Comparison of ENCODE assay signal across 8 cellular contexts in genomic region chrX:49163555-49164419, GRCh38. TPM values are rescaled to one million over a fixed set of nuclear protein-coding genes. Genes with fewer than 3 reads are reported as not detected.
DNase-seq lines count a peak whose midpoint lies in the region; ATAC-seq and TF ChIP-seq lines count a peak whose summit lies in the region.

No MANE protein-coding gene starts in this region.

- H3K4me3 Mint-ChIP-seq in CD8-positive, alpha-beta T cell: peak overlapping the region; percentile 81
- peak overlapping the region; percentile 79 for H3K4me3 Mint-ChIP-seq in activated T-cell treated with anti-CD3 and anti-CD28 coated beads, Interleukin-2, amount 50 U/mL, for 4 hours

- DNase-seq in CD8-positive, alpha-beta T cell: peak in 6 of 7 experiments; percentile 67 to 87 (median 78)
- DNase-seq in OCI-M1 (lab: John Stamatoyannopoulos, UW): peak; percentile 99
- DNase-seq in activated T-cell treated with anti-CD3 and anti-CD28 coated beads, Interleukin-2, amount 50 U/mL, for 4 hours: peak; percentile 73
- peak; percentile 57 to 62 for DNase-seq in stimulated activated CD8-positive, alpha-beta memory T cell treated with anti-CD3 and anti-CD28 coated beads, Interleukin-7, amount 100 ng/mL, for 48 hours (ENCODE audit: extremely low read depth in 1 of 2, low read depth in 1 of 2)

- H3K27ac Mint-ChIP-seq in CD8-positive, alpha-beta T cell: peak overlapping the region; percentile 92

- no peaks in the 10 kb centered on the region for H3K36me3 Mint-ChIP-seq in CD8-positive, alpha-beta T cell
- no peaks in the 10 kb centered on the region for H3K36me3 Mint-ChIP-seq in activated T-cell treated with anti-CD3 and anti-CD28 coated beads, Interleukin-2, amount 50 U/mL, for 4 hours (ENCODE audit: insufficient read depth)

- H3K9me3 ChIP-seq in CD8-positive, alpha-beta T cell (ENCODE audit: low read length): no peaks in the 10 kb centered on the region
- no peaks in the 10 kb centered on the region for H3K9me3 ChIP-seq in HUES64 (ENCODE audit: insufficient read depth, low read depth, low read length)
- no peaks in the 10 kb centered on the region for H3K9me3 ChIP-seq in muscle layer of colon (ENCODE audit: low read length)

- WGBS in HUES64: 2% methylated on average over 69 of the region's 69 CpGs

- intact Hi-C loops in CD8-positive, alpha-beta T cell (cut with DNase I, micrococcal nuclease): loop anchor here (1.0 to 10.0 kb wide), 5 partner anchors 9 to 714 kb away; partner anchors contain the start of genes GPKOW (in 1 of the 2), PIM2 (in 1 of the 2), PQBP1 (in 1 of the 2) and SLC35A2 (in 1 of the 2)

- TF ChIP-seq CTCF in CD8-positive, alpha-beta T cell (IDR thresholded peaks at IDR 0.05): peak; percentile 57

- H3K4me1 Mint-ChIP-seq in CD8-positive, alpha-beta T cell (ENCODE audit: low read depth): peaks cover 27% of the 10 kb centered on the region
- H3K4me1 Mint-ChIP-seq in activated T-cell treated with anti-CD3 and anti-CD28 coated beads, Interleukin-2, amount 50 U/mL, for 4 hours (ENCODE audit: low read depth): peaks cover 28% of the 10 kb centered on the region

- H3K27me3 Mint-ChIP-seq in CD8-positive, alpha-beta T cell (ENCODE audit: low read depth): no peaks in the 10 kb centered on the region
- no peaks in the 10 kb centered on the region for H3K27me3 Mint-ChIP-seq in activated T-cell treated with anti-CD3 and anti-CD28 coated beads, Interleukin-2, amount 50 U/mL, for 4 hours (ENCODE audit: low read depth)

- peak overlapping the region; percentile 56 for H3K27ac ChIP-seq in CD8-positive, alpha-beta T cell (ENCODE audit: low read depth, low read length)
- H3K27ac ChIP-seq in HUES64 (ENCODE audit: low read depth, low read length): peak overlapping the region; percentile 75
- H3K27ac ChIP-seq in muscle layer of colon (ENCODE audit: low read depth, low read length): peak overlapping the region; percentile 88

- CTCF ChIA-PET in CD8-positive, alpha-beta T cell (lab: Charles Lee): interaction anchor here (1.3 kb wide), 1 partner anchor 8 kb away, joined by 3 read pairs; no protein-coding TSS in a partner anchor

- POLR2A ChIA-PET in CD8-positive, alpha-beta T cell (lab: Charles Lee): interaction anchor here (1.2 to 2.1 kb wide), 2 partner anchors 27 to 110 kb away, joined by 3 to 6 read pairs; no protein-coding TSS in a partner anchor

- H3K36me3 ChIP-seq in CD8-positive, alpha-beta T cell (ENCODE audit: insufficient read depth, low read length): no peaks in the 10 kb centered on the region
- no peaks in the 10 kb centered on the region for H3K36me3 ChIP-seq in HUES64 (ENCODE audit: insufficient read depth, low read length)
- H3K36me3 ChIP-seq in muscle layer of colon (ENCODE audit: insufficient read depth, low read length): no peaks in the 10 kb centered on the region

- no peaks in the 10 kb centered on the region for H3K9me3 Mint-ChIP-seq in CD8-positive, alpha-beta T cell
- no peaks in the 10 kb centered on the region for H3K9me3 Mint-ChIP-seq in activated T-cell treated with anti-CD3 and anti-CD28 coated beads, Interleukin-2, amount 50 U/mL, for 4 hours

- ATAC-seq in CD8-positive, alpha-beta T cell: peak; percentile 54
- ATAC-seq in GM19468 (IDR thresholded peaks at IDR 0.05; ENCODE audit: extremely low read depth, unreplicated experiment) (peak; percentile 51), esophagus mucosa (peak; percentile 73)
- peak; percentile 69 to 75 for ATAC-seq in activated T-cell treated with anti-CD3 and anti-CD28 coated beads, Interleukin-2, amount 50 U/mL, for 4 hours

- no peaks in the 10 kb centered on the region for H3K27me3 ChIP-seq in CD8-positive, alpha-beta T cell (ENCODE audit: insufficient read depth, low read length)
- H3K27me3 ChIP-seq in HUES64 (ENCODE audit: insufficient read depth, low read length) (peaks cover 36% of the 10 kb centered on the region), muscle layer of colon (ENCODE audit: control insufficient read depth in 1 of 2, insufficient read depth in 2 of 2, low read length in 2 of 2) (no peaks in the 10 kb centered on the region)

- peak overlapping the region; percentile 49 for H3K4me3 ChIP-seq in CD8-positive, alpha-beta T cell (ENCODE audit: low read depth, low read length)
- peak overlapping the region; percentile 63 for H3K4me3 ChIP-seq in HUES64 (ENCODE audit: low read length)
- peak overlapping the region; percentile 32 to 38 for H3K4me3 ChIP-seq in muscle layer of colon (ENCODE audit: low read depth in 1 of 2, low read length in 2 of 2)

- H3K4me1 ChIP-seq in CD8-positive, alpha-beta T cell (ENCODE audit: insufficient read depth, low read length): peaks cover 21% of the 10 kb centered on the region
- H3K4me1 ChIP-seq in HUES64 (ENCODE audit: insufficient read depth, low read length): peaks cover 10% of the 10 kb centered on the region; the same call in 1 of the 2 replicates
- H3K4me1 ChIP-seq in muscle layer of colon (ENCODE audit: insufficient read depth, low read length): peaks cover 14% of the 10 kb centered on the region

- peak overlapping the region; percentile 66 for H3K9ac ChIP-seq in HUES64 (ENCODE audit: low read depth, low read length)
- no peak overlapping the region for H3K9ac ChIP-seq in muscle layer of colon (ENCODE audit: low read length)

RNA-seq across cellular contexts. Expression of gene MAGIX, which starts 1.2 kb away (rescaled TPM):
- under 1 TPM; 0.31 to 0.84 TPM for total RNA-seq in CD8-positive, alpha-beta T cell
- polyA plus RNA-seq in HUES64 (2013, experiment 1 of 2): 0.20 TPM
- 0.57 TPM for polyA plus RNA-seq in HUES64 (2013, experiment 2 of 2)
- total RNA-seq in activated T-cell treated with anti-CD3 and anti-CD28 coated beads, Interleukin-2, amount 50 U/mL, for 4 hours: 1 to 10 TPM in 1 of 3 donors, under 1 TPM in 2; 0.81 to 1.6 (median 0.84) TPM
- total RNA-seq in esophagus mucosa: 4.7 TPM

RNA-seq across cellular contexts. Expression of gene PLP2, which starts 7.9 kb away (rescaled TPM):
- total RNA-seq in CD8-positive, alpha-beta T cell: 10 to 100 TPM; 95.9 to 96.4 TPM
- polyA plus RNA-seq in HUES64 (2013, experiment 1 of 2): 2.8 TPM
- 3.8 TPM for polyA plus RNA-seq in HUES64 (2013, experiment 2 of 2)
- 100 to 1,000 TPM; 111 to 134 (median 126) TPM for total RNA-seq in activated T-cell treated with anti-CD3 and anti-CD28 coated beads, Interleukin-2, amount 50 U/mL, for 4 hours
- total RNA-seq in esophagus mucosa: 359 TPM

RNA-seq across cellular contexts. Expression of gene PRICKLE3, which starts 22.4 kb away (rescaled TPM):
- total RNA-seq in CD8-positive, alpha-beta T cell: 1 to 10 TPM in 1 of 2 experiments, under 1 TPM in 1; 0.98 to 1.5 TPM
- polyA plus RNA-seq in HUES64 (2013, experiment 1 of 2): 5.7 TPM
- polyA plus RNA-seq in HUES64 (2013, experiment 2 of 2): 5.5 TPM
- total RNA-seq in activated T-cell treated with anti-CD3 and anti-CD28 coated beads, Interleukin-2, amount 50 U/mL, for 4 hours: 10 to 100 TPM in 2 of 3 donors, 1 to 10 TPM in 1; 9.2 to 11.7 (median 10.3) TPM
- total RNA-seq in esophagus mucosa: 17.5 TPM

RNA-seq across cellular contexts. Expression of gene SYP, which starts 36.2 kb away (rescaled TPM):
- total RNA-seq in CD8-positive, alpha-beta T cell: under 1 TPM; 0.44 to 0.65 TPM
- polyA plus RNA-seq in HUES64 (2013, experiment 1 of 2): 3.6 TPM
- polyA plus RNA-seq in HUES64 (2013, experiment 2 of 2): 3.9 TPM
- 1 to 10 TPM; 3.1 to 5.3 (median 3.8) TPM for total RNA-seq in activated T-cell treated with anti-CD3 and anti-CD28 coated beads, Interleukin-2, amount 50 U/mL, for 4 hours
- 0.36 TPM for total RNA-seq in esophagus mucosa

RNA-seq across cellular contexts. Expression of gene GPKOW, which starts 40.3 kb away (rescaled TPM):
- 10 to 100 TPM; 10.9 to 12.6 TPM for total RNA-seq in CD8-positive, alpha-beta T cell
- polyA plus RNA-seq in HUES64 (2013, experiment 1 of 2): 12.0 TPM
- 17.5 TPM for polyA plus RNA-seq in HUES64 (2013, experiment 2 of 2)
- total RNA-seq in activated T-cell treated with anti-CD3 and anti-CD28 coated beads, Interleukin-2, amount 50 U/mL, for 4 hours: 10 to 100 TPM; 21.2 to 28.4 (median 24.6) TPM
- 11.9 TPM for total RNA-seq in esophagus mucosa

Comparison
In these comparisons a context has a peak if more than half of its experiments do, and no peak if none do; other contexts are left out.
1. Peak in every context shown above with its lines: DNase-seq, ATAC-seq, H3K4me3 ChIP-seq and H3K27ac ChIP-seq.